In the genomic region with DNA sequence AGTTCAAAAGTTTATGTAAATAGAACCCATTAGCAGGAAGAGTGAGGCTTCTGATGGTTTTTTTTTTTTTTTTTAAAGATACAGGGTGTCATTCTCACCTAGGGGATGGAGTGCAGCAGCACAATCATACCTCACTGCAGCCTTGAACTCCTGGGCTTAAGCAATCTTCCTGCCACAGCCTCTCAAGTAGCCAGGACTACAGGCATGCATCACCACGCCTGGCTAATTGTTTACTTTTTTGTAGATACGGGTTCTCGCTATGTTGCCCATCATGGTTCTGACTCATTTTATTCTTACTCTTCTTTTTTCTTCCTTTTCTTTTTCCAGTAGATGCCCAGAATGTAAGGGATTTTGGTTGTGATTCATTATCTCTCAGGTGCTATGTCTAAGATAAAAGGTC, we compare ENCODE assay signal across 15 cellular contexts.
A peak's percentile ranks its signal among the peaks of the same experiment; 100 is the strongest.
DNase-seq lines count a peak whose midpoint lies in the region; ATAC-seq and TF ChIP-seq lines count a peak whose summit lies in the region.
"Had no signal": no experiment of that assay in that cellular context is flagged by ENCODE, and none has a peak within 500 bp of the region (broad histone marks: within the 10 kb centered on the region; RNA-seq: fewer than 3 reads in every experiment).

No MANE protein-coding gene starts in this region.

- H3K4me1 ChIP-seq in foreskin keratinocyte, result peaks cover 13% of the 10 kb centered on the region
- H3K4me1 ChIP-seq: BE2C had no signal

- no peak overlapping the region for H3K4me3 Mint-ChIP-seq in activated T-helper 1 cell treated with anti-CD3 and anti-CD28 coated beads, Interleukin-12 subunit alpha, Interleukin-12 subunit beta, Interleukin-2, Interleukin-4 antibody, amounts not matched to agents 30 ng/mL and 10 ng/mL and 1 ng/mL, durations not matched to agents 14 hours and 24 hours and 36 hours
- H3K4me3 Mint-ChIP-seq in activated CD4-positive, alpha-beta T cell treated with anti-CD3 and anti-CD28 coated beads for 36 hours, result no peak overlapping the region
- H3K4me3 Mint-ChIP-seq: CD4-positive, CD25-positive, alpha-beta regulatory T cell; CD8-positive, alpha-beta memory T cell had no signal

- POLR2A ChIA-PET in activated CD4-positive, alpha-beta T cell treated with anti-CD3 and anti-CD28 coated beads for 36 hours (lab: Charles Lee), result no interaction called here

- DNase-seq in A172 (ENCODE audit: low spot score), result peak; percentile 11
- DNase-seq in HT1080 (ENCODE audit: low read depth), result peak; percentile 17
- DNase-seq in foreskin keratinocyte, result peak in 1 of 2 donors; percentile 14
- peak; percentile 2 for DNase-seq in renal cortical epithelial cell (ENCODE audit: low read depth)
- no peak for DNase-seq in activated T-helper 1 cell treated with anti-CD3 and anti-CD28 coated beads, Interleukin-12 subunit alpha, Interleukin-12 subunit beta, Interleukin-2, Interleukin-4 antibody, amounts not matched to agents 30 ng/mL and 10 ng/mL and 1 ng/mL, durations not matched to agents 14 hours and 24 hours and 36 hours (ENCODE audit: low spot score)
- no peak for DNase-seq in sciatic nerve (ENCODE audit: low spot score)
- DNase-seq in activated CD4-positive, alpha-beta T cell treated with anti-CD3 and anti-CD28 coated beads for 36 hours, result no peak
- DNase-seq: ACHN; BE2C; C1 segment of cervical spinal cord; CD4-positive, CD25-positive, alpha-beta regulatory T cell; CD8-positive, alpha-beta memory T cell; COR-L47; GM23248; HCEC 1CT had no signal

- H3K4me1 Mint-ChIP-seq in activated T-helper 1 cell treated with anti-CD3 and anti-CD28 coated beads, Interleukin-12 subunit alpha, Interleukin-12 subunit beta, Interleukin-2, Interleukin-4 antibody, amounts not matched to agents 30 ng/mL and 10 ng/mL and 1 ng/mL, durations not matched to agents 14 hours and 24 hours and 36 hours (ENCODE audit: low read depth), result no peaks in the 10 kb centered on the region
- H3K4me1 Mint-ChIP-seq in activated CD4-positive, alpha-beta T cell treated with anti-CD3 and anti-CD28 coated beads for 36 hours, result no peaks in the 10 kb centered on the region
- H3K4me1 Mint-ChIP-seq: CD4-positive, CD25-positive, alpha-beta regulatory T cell; CD8-positive, alpha-beta memory T cell had no signal

- no peak overlapping the region for H3K27ac ChIP-seq in foreskin keratinocyte
- H3K27ac ChIP-seq: GM23248 had no signal

- peaks cover 2% of the 10 kb centered on the region for H3K27me3 Mint-ChIP-seq in activated T-helper 1 cell treated with anti-CD3 and anti-CD28 coated beads, Interleukin-12 subunit alpha, Interleukin-12 subunit beta, Interleukin-2, Interleukin-4 antibody, amounts not matched to agents 30 ng/mL and 10 ng/mL and 1 ng/mL, durations not matched to agents 14 hours and 24 hours and 36 hours (ENCODE audit: insufficient read depth)
- H3K27me3 Mint-ChIP-seq in activated CD4-positive, alpha-beta T cell treated with anti-CD3 and anti-CD28 coated beads for 36 hours, result no peaks in the 10 kb centered on the region
- H3K27me3 Mint-ChIP-seq: CD4-positive, CD25-positive, alpha-beta regulatory T cell had no signal

- no peaks in the 10 kb centered on the region for H3K9me3 Mint-ChIP-seq in activated T-helper 1 cell treated with anti-CD3 and anti-CD28 coated beads, Interleukin-12 subunit alpha, Interleukin-12 subunit beta, Interleukin-2, Interleukin-4 antibody, amounts not matched to agents 30 ng/mL and 10 ng/mL and 1 ng/mL, durations not matched to agents 14 hours and 24 hours and 36 hours
- no peaks in the 10 kb centered on the region for H3K9me3 Mint-ChIP-seq in activated CD4-positive, alpha-beta T cell treated with anti-CD3 and anti-CD28 coated beads for 36 hours (ENCODE audit: low read depth)

- intact Hi-C loops in activated T-helper 1 cell treated with anti-CD3 and anti-CD28 coated beads, Interleukin-12 subunit alpha, Interleukin-12 subunit beta, Interleukin-2, Interleukin-4 antibody, amounts not matched to agents 30 ng/mL and 10 ng/mL and 1 ng/mL, durations not matched to agents 14 hours and 24 hours and 36 hours (cut with micrococcal nuclease), result no loop called here
- intact Hi-C loops in sciatic nerve (cut with DNase I), result no loop called here
- intact Hi-C loops in activated CD4-positive, alpha-beta T cell treated with anti-CD3 and anti-CD28 coated beads for 36 hours (cut with DNase I, micrococcal nuclease), result no loop called here

- no peak overlapping the region for H3K27ac Mint-ChIP-seq in activated T-helper 1 cell treated with anti-CD3 and anti-CD28 coated beads, Interleukin-12 subunit alpha, Interleukin-12 subunit beta, Interleukin-2, Interleukin-4 antibody, amounts not matched to agents 30 ng/mL and 10 ng/mL and 1 ng/mL, durations not matched to agents 14 hours and 24 hours and 36 hours
- no peak overlapping the region for H3K27ac Mint-ChIP-seq in activated CD4-positive, alpha-beta T cell treated with anti-CD3 and anti-CD28 coated beads for 36 hours
- H3K27ac Mint-ChIP-seq: CD8-positive, alpha-beta memory T cell had no signal

- H3K36me3 Mint-ChIP-seq in activated T-helper 1 cell treated with anti-CD3 and anti-CD28 coated beads, Interleukin-12 subunit alpha, Interleukin-12 subunit beta, Interleukin-2, Interleukin-4 antibody, amounts not matched to agents 30 ng/mL and 10 ng/mL and 1 ng/mL, durations not matched to agents 14 hours and 24 hours and 36 hours (ENCODE audit: low read depth), result no peaks in the 10 kb centered on the region
- no peaks in the 10 kb centered on the region for H3K36me3 Mint-ChIP-seq in activated CD4-positive, alpha-beta T cell treated with anti-CD3 and anti-CD28 coated beads for 36 hours (ENCODE audit: low read depth)
- H3K36me3 Mint-ChIP-seq: CD4-positive, CD25-positive, alpha-beta regulatory T cell; CD8-positive, alpha-beta memory T cell had no signal

- peak; percentile 4 for ATAC-seq in foreskin keratinocyte
- no peak for ATAC-seq in sciatic nerve
- no peak for ATAC-seq in activated CD4-positive, alpha-beta T cell treated with anti-CD3 and anti-CD28 coated beads for 36 hours

- no peaks in the 10 kb centered on the region for H3K27me3 ChIP-seq in foreskin keratinocyte
- H3K27me3 ChIP-seq: BE2C had no signal

- TF ChIP-seq CTCF in foreskin keratinocyte (conservative IDR thresholded peaks at IDR 0.05), result no peak

- CTCF ChIA-PET in activated CD4-positive, alpha-beta T cell treated with anti-CD3 and anti-CD28 coated beads for 36 hours (lab: Charles Lee), result no interaction called here

Comparison
In these comparisons a context has a peak if more than half of its experiments do, and no peak if none do; other contexts are left out.
1. DNase-seq: peak in A172 (single experiment), HT1080 (single experiment) and renal cortical epithelial cell (single experiment); none in activated T-helper 1 cell treated with anti-CD3 and anti-CD28 coated beads, Interleukin-12 subunit alpha, Interleukin-12 subunit beta, Interleukin-2, Interleukin-4 antibody, amounts not matched to agents 30 ng/mL and 10 ng/mL and 1 ng/mL, durations not matched to agents 14 hours and 24 hours and 36 hours (single experiment), sciatic nerve (single experiment) and activated CD4-positive, alpha-beta T cell treated with anti-CD3 and anti-CD28 coated beads for 36 hours (single experiment).